In the genomic region with DNA sequence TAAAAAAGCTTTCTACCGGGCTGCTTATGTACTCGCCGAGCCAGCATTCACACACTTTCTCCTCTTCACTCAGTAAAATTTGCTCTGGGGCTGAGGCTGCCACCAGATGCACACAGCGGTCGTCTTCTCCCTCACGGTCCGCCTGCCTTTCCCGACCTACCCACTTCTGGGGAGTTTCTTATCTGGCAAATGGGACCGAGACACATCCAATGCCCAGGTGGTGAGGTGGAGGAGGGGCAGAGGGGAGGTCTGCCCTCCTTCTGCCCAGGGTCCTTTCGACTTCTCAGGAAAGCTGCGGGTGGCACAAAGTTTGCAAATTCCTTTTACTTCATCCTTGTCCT, we compare ENCODE assay signal across 16 cellular contexts. TPM values are rescaled to one million over a fixed set of nuclear protein-coding genes. Genes with fewer than 3 reads are reported as not detected.
DNase-seq lines count a peak whose midpoint lies in the region; ATAC-seq, FAIRE-seq and TF ChIP-seq lines count a peak whose summit lies in the region.
"Had no signal": no experiment of that assay in that cellular context is flagged by ENCODE, and none has a peak within 500 bp of the region (broad histone marks: within the 10 kb centered on the region; RNA-seq: fewer than 3 reads in every experiment).

No MANE protein-coding gene starts in this region.

- peak overlapping the region; percentile 84 for H2AFZ ChIP-seq in GM23338
- H2AFZ ChIP-seq in astrocyte (ENCODE audit: low read depth, low read length), result peak overlapping the region; percentile 42
- peak overlapping the region; percentile 32 for H2AFZ ChIP-seq in trophoblast cell (ENCODE audit: insufficient read depth, low read length, poor library complexity)

- H4K91ac ChIP-seq in trophoblast cell (ENCODE audit: low read depth, low read length), result no peak overlapping the region

- H3K79me1 ChIP-seq in trophoblast cell (ENCODE audit: low read length), result peaks cover 3% of the 10 kb centered on the region

- ATAC-seq in GM23338, result no peak; the same call in 2 of the 3 replicates
- ATAC-seq: A549; CD8-positive, alpha-beta T cell had no signal

- no peak for FAIRE-seq in astrocyte (lab: Jason Lieb, UNC)
- FAIRE-seq: A549 had no signal

- no peak overlapping the region for H3K18ac ChIP-seq in trophoblast cell (ENCODE audit: low read length)

- no peak overlapping the region for H4K8ac ChIP-seq in trophoblast cell (ENCODE audit: low read depth, low read length)

- DNase-seq in GM23338 (ENCODE audit: low spot score) (no peak), astrocyte (ENCODE audit: low read depth) (no peak), immature natural killer cell (no peak), trophoblast cell (no peak), nucleus accumbens (lab: John Stamatoyannopoulos, UW) (no peak), NCI-H2081 treated with DMSO at 0.1 percent for 48 hours (lab: John Stamatoyannopoulos, UW) (no peak), AG08395 (ENCODE audit: low spot score) (no peak), NCI-H2196 (lab: John Stamatoyannopoulos, UW; ENCODE audit: unreplicated experiment) (no peak)
- DNase-seq: CD8-positive, alpha-beta T cell; DMS 273 treated with DMSO at 0.1 percent for 48 hours; Karpas-422; NCI-H1417; NCI-H1930; SIG-M5 had no signal

- no peak overlapping the region for H2BK5ac ChIP-seq in trophoblast cell (ENCODE audit: low read depth, low read length, poor library complexity)

- H3K23ac ChIP-seq in trophoblast cell (ENCODE audit: low read length), result no peak overlapping the region

- H3K4me3 Mint-ChIP-seq in GM23338, result peak overlapping the region; percentile 42; the same call in 2 of the 3 replicates
- no peak overlapping the region for H3K4me3 Mint-ChIP-seq in astrocyte (ENCODE audit: unreplicated experiment)
- H3K4me3 Mint-ChIP-seq in immature natural killer cell, result peak overlapping the region in 3 of 5 donors; percentile 12 to 44 (median 15)
- H3K4me3 Mint-ChIP-seq: CD8-positive, alpha-beta T cell had no signal

- H3K27me3 Mint-ChIP-seq in GM23338 (ENCODE audit: insufficient read depth, low read depth, poor library complexity), result peaks cover 7% of the 10 kb centered on the region
- H3K27me3 Mint-ChIP-seq in astrocyte (ENCODE audit: low read depth, unreplicated experiment), result peaks cover 14% of the 10 kb centered on the region
- H3K27me3 Mint-ChIP-seq in immature natural killer cell (ENCODE audit: low read depth in 3 of 3), result peaks cover 2 to 10% (median 6%) of the 10 kb centered on the region in 3 donors

- H3K27ac Mint-ChIP-seq in GM23338 (peak overlapping the region; percentile 91), astrocyte (ENCODE audit: unreplicated experiment) (no peak overlapping the region), immature natural killer cell (peak overlapping the region in 2 of 6 donors; percentile 55 to 66)
- H3K27ac Mint-ChIP-seq: CD8-positive, alpha-beta T cell had no signal

- H3K4ac ChIP-seq in trophoblast cell (ENCODE audit: low read depth, low read length), result no peak overlapping the region

- H4K12ac ChIP-seq in trophoblast cell (ENCODE audit: low read depth, low read length), result no peak overlapping the region

- no peak overlapping the region for H2BK120ac ChIP-seq in trophoblast cell (ENCODE audit: insufficient read depth, low read length, poor library complexity)

- H3K9ac ChIP-seq in astrocyte (ENCODE audit: low read length) (no peak overlapping the region), trophoblast cell (ENCODE audit: low read length) (no peak overlapping the region)

- H3K9me3 Mint-ChIP-seq in GM23338 (no peaks in the 10 kb centered on the region), astrocyte (ENCODE audit: unreplicated experiment) (no peaks in the 10 kb centered on the region), immature natural killer cell (no peaks in the 10 kb centered on the region)
- H3K9me3 Mint-ChIP-seq: CD8-positive, alpha-beta T cell had no signal

- no peak for TF ChIP-seq CTCF in GM23338 (conservative IDR thresholded peaks at IDR 0.05; ENCODE audit: low read depth in 2 of 2)
- TF ChIP-seq CTCF in astrocyte (IDR thresholded peaks at IDR 0.05; ENCODE audit: insufficient read depth, low read depth, low read length), result no peak

- no peaks in the 10 kb centered on the region for H3K9me2 ChIP-seq in GM23338 (ENCODE audit: insufficient read depth)

- H4K20me1 ChIP-seq in GM23338 (replicated peaks; ENCODE audit: insufficient read depth), result no peaks in the 10 kb centered on the region
- H4K20me1 ChIP-seq in astrocyte (ENCODE audit: insufficient read depth, low read length), result no peaks in the 10 kb centered on the region

- H3K4me1 ChIP-seq in GM23338 (ENCODE audit: insufficient read depth), result peaks cover 40% of the 10 kb centered on the region
- peaks cover 4% of the 10 kb centered on the region for H3K4me1 ChIP-seq in astrocyte (ENCODE audit: insufficient read depth, low read length)
- peaks cover 7 to 17% of the 10 kb centered on the region in 2 experiments for H3K4me1 ChIP-seq in trophoblast cell (ENCODE audit: control insufficient read depth in 1 of 2, insufficient read depth in 2 of 2, low read length in 2 of 2)
- H3K4me1 ChIP-seq: A549 had no signal

- no peak overlapping the region for H2AK5ac ChIP-seq in trophoblast cell (ENCODE audit: low read length)

- H3K36me3 ChIP-seq in GM23338 (ENCODE audit: insufficient read depth), result no peaks in the 10 kb centered on the region
- H3K36me3 ChIP-seq in astrocyte (ENCODE audit: insufficient read depth, low read length), result no peaks in the 10 kb centered on the region
- H3K36me3 ChIP-seq in trophoblast cell (ENCODE audit: control insufficient read depth in 1 of 2, insufficient read depth in 2 of 2, low read length in 2 of 2), result no peaks in the 10 kb centered on the region

- peak overlapping the region; percentile 74 for H3K4me2 ChIP-seq in GM23338
- no peak overlapping the region for H3K4me2 ChIP-seq in astrocyte (ENCODE audit: low read length)
- no peak overlapping the region for H3K4me2 ChIP-seq in trophoblast cell (ENCODE audit: low read length)
- H3K4me2 ChIP-seq: A549 had no signal

- no peak overlapping the region for H3K14ac ChIP-seq in trophoblast cell (ENCODE audit: low read length)

- H3K79me2 ChIP-seq in GM23338 (replicated peaks; ENCODE audit: insufficient read depth), result no peaks in the 10 kb centered on the region
- H3K79me2 ChIP-seq in astrocyte (ENCODE audit: insufficient read depth, low read length), result no peaks in the 10 kb centered on the region
- H3K79me2 ChIP-seq in trophoblast cell (ENCODE audit: control insufficient read depth, insufficient read depth, low read length, poor library complexity), result no peaks in the 10 kb centered on the region

- WGBS in trophoblast cell (ENCODE audit: extremely low coverage, insufficient coverage, insufficient read length), result no CpG with 5 or more reads among the region's 11 CpGs

- H3K4me3 ChIP-seq in GM23338 (peak overlapping the region; percentile 33; the same call in 1 of the 2 replicates), astrocyte (ENCODE audit: insufficient read depth, low read depth, low read length) (no peak overlapping the region), trophoblast cell (ENCODE audit: low read depth, low read length) (no peak overlapping the region)
- H3K4me3 ChIP-seq: A549 had no signal

- H3K36me3 Mint-ChIP-seq in GM23338 (ENCODE audit: low read depth) (no peaks in the 10 kb centered on the region), astrocyte (ENCODE audit: low read depth, unreplicated experiment) (no peaks in the 10 kb centered on the region), immature natural killer cell (no peaks in the 10 kb centered on the region)
- H3K36me3 Mint-ChIP-seq: CD8-positive, alpha-beta T cell had no signal

- H3K9me3 ChIP-seq in astrocyte (ENCODE audit: insufficient read depth, low read depth, low read length), result no peaks in the 10 kb centered on the region
- peaks cover 3% of the 10 kb centered on the region for H3K9me3 ChIP-seq in trophoblast cell (ENCODE audit: insufficient read depth, low read depth, low read length)
- H3K9me3 ChIP-seq: A549 had no signal

- H2BK12ac ChIP-seq in trophoblast cell (ENCODE audit: low read length), result no peak overlapping the region

- H3K4me1 Mint-ChIP-seq in GM23338 (peaks cover 53% of the 10 kb centered on the region), astrocyte (ENCODE audit: low read depth, unreplicated experiment) (peaks cover 41% of the 10 kb centered on the region), immature natural killer cell (peaks cover 43 to 44% of the 10 kb centered on the region in 2 donors)

- H3K27ac ChIP-seq in GM23338 (ENCODE audit: low read depth) (peak overlapping the region; percentile 65; the same call in 1 of the 2 replicates), astrocyte (ENCODE audit: low read depth, low read length) (no peak overlapping the region), trophoblast cell (ENCODE audit: low read depth, low read length) (no peak overlapping the region)
- H3K27ac ChIP-seq: A549 had no signal

- no peaks in the 10 kb centered on the region; the same call in 1 of the 2 replicates for H3K27me3 ChIP-seq in GM23338 (ENCODE audit: insufficient read depth)
- H3K27me3 ChIP-seq in astrocyte (ENCODE audit: insufficient read depth, low read length), result no peaks in the 10 kb centered on the region
- H3K27me3 ChIP-seq in trophoblast cell (ENCODE audit: insufficient read depth, low read length), result no peaks in the 10 kb centered on the region

- peaks cover 11% of the 10 kb centered on the region for H3F3A ChIP-seq in GM23338 (replicated peaks; ENCODE audit: low read depth)

TF ChIP-seq in GM23338, 12 proteins besides CTCF, POLR2A, EP300 and RAD21 (continues in another document):
- TF ChIP-seq NANOG (IDR thresholded peaks at IDR 0.05; ENCODE audit: borderline replicate concordance) (no peak), EZH2 (IDR thresholded peaks at IDR 0.05; ENCODE audit: low read depth, unreplicated experiment) (no peak), CREB1 (CRISPR knock-in tag; IDR thresholded peaks at IDR 0.05; ENCODE audit: low read depth) (no peak), ZNF331 (CRISPR knock-in tag; IDR thresholded peaks at IDR 0.05; ENCODE audit: low read depth) (no peak)

RNA-seq across cellular contexts. Expression of gene GRIK4, which starts 43.9 kb away (rescaled TPM):
- total RNA-seq in GM23338 (2014; rRNA removed; shearing (Covaris generic)), result 1.4 and 2.2 TPM in 2 replicates
- polyA plus RNA-seq in GM23338 (2016; fragmentation: Nextera tagmentation; extraction: Ambion mirVana) (0.63 and 1.1 TPM in 2 replicates), immature natural killer cell (1 to 10 TPM in 2 of 3 donors, under 1 TPM in 1; 0.85 to 3.6 (median 2.0) TPM)
- total RNA-seq in astrocyte, result 2.2 and 3.9 TPM in 2 replicates
- polyA plus RNA-seq in trophoblast cell (2013), result 0.22 and 0.25 TPM in 2 replicates
- total RNA-seq: CD8-positive, alpha-beta T cell; RPMI7951 had no signal

Comparison
In these comparisons a context has a peak if more than half of its experiments do, and no peak if none do; other contexts are left out.
1. H2AFZ ChIP-seq: peak in every context shown above with its lines; median percentile 84 in GM23338; 42 in astrocyte; 32 in trophoblast cell.